In the genomic region with DNA sequence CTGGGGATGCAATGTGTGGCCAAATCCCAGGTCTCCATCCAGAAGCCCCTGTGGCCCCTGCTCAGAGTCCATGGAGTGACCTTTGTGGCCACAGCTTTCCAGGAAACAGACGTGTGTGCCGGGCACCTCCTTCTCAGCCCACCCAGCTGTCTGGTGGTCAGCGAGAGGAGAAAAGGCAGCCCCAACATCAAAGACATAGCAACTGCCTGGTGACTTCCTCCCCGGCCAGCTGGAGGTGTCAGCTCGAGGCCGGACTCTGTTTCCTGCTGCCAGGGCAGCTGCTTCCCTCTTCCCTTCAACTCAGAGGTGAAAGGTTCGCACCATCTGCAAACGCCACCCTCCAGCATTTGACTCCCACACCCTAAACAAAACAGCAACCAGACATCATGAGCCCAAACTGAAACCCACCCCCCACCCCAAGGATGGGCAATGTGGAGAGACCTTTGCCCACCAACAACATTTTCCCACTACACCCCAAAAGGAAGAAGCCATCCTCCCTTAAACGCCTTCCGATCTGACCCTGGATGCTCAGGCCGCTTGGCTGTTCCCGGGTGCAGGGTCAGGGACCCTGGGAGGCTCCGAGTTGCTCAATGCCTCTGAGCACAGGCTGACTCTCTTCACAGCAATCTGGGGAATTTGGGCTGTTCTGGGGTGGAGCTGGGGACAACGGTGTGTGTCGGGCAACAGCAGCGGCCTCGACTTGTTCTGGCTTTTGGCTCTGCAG, we compare ENCODE assay signal across 1 cellular context.
A peak's percentile ranks its signal among the peaks of the same experiment; 100 is the strongest.
TF ChIP-seq lines count a peak whose summit lies in the region.

No MANE protein-coding gene starts in this region.

TF ChIP-seq in HepG2, 621 proteins besides CTCF, POLR2A, EP300 and RAD21 (continued from another document and continues in another):
- TF ChIP-seq SUZ12 (IDR thresholded peaks at IDR 0.05; ENCODE audit: low read depth, low read length): no peak
- no peak for TF ChIP-seq CCDC6 (CRISPR knock-in tag; IDR thresholded peaks at IDR 0.05)
- 0 out of 2 replicates have a peak, but pooled peaks have one; percentile 49 for TF ChIP-seq ZNF598 (CRISPR knock-in tag; IDR thresholded peaks at IDR 0.05; ENCODE audit: borderline replicate concordance)
- TF ChIP-seq IRF9 (CRISPR knock-in tag; IDR thresholded peaks at IDR 0.05; ENCODE audit: borderline replicate concordance): no peak
- no peak for TF ChIP-seq ZNF558 (CRISPR knock-in tag; IDR thresholded peaks at IDR 0.05; ENCODE audit: borderline replicate concordance)
- no peak for TF ChIP-seq ZNF124 (CRISPR knock-in tag; IDR thresholded peaks at IDR 0.05)
- TF ChIP-seq, protein P1, sequence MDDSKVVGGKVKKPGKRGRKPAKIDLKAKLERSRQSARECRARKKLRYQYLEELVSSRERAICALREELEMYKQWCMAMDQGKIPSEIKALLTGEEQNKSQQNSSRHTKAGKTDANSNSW (CRISPR knock-in tag; IDR thresholded peaks at IDR 0.05; ENCODE audit: borderline replicate concordance): no peak
- TF ChIP-seq CEBPB (IDR thresholded peaks at IDR 0.05; ENCODE audit: borderline replicate concordance, low read depth, low read length): peak; percentile 88
- TF ChIP-seq TFDP1 (CRISPR knock-in tag; IDR thresholded peaks at IDR 0.05; ENCODE audit: borderline replicate concordance): no peak
- TF ChIP-seq, protein P2, sequence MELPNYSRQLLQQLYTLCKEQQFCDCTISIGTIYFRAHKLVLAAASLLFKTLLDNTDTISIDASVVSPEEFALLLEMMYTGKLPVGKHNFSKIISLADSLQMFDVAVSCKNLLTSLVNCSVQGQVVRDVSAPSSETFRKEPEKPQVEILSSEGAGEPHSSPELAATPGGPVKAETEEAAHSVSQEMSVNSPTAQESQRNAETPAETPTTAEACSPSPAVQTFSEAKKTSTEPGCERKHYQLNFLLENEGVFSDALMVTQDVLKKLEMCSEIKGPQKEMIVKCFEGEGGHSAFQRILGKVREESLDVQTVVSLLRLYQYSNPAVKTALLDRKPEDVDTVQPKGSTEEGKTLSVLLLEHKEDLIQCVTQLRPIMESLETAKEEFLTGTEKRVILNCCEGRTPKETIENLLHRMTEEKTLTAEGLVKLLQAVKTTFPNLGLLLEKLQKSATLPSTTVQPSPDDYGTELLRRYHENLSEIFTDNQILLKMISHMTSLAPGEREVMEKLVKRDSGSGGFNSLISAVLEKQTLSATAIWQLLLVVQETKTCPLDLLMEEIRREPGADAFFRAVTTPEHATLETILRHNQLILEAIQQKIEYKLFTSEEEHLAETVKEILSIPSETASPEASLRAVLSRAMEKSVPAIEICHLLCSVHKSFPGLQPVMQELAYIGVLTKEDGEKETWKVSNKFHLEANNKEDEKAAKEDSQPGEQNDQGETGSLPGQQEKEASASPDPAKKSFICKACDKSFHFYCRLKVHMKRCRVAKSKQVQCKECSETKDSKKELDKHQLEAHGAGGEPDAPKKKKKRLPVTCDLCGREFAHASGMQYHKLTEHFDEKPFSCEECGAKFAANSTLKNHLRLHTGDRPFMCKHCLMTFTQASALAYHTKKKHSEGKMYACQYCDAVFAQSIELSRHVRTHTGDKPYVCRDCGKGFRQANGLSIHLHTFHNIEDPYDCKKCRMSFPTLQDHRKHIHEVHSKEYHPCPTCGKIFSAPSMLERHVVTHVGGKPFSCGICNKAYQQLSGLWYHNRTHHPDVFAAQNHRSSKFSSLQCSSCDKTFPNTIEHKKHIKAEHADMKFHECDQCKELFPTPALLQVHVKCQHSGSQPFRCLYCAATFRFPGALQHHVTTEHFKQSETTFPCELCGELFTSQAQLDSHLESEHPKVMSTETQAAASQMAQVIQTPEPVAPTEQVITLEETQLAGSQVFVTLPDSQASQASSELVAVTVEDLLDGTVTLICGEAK (IDR thresholded peaks at IDR 0.05): no peak
- TF ChIP-seq, protein P2 (CRISPR knock-in tag; IDR thresholded peaks at IDR 0.05): peak; percentile 37; the same call in 1 of the 2 replicates
- TF ChIP-seq ZNF235 (CRISPR knock-in tag; IDR thresholded peaks at IDR 0.05; ENCODE audit: borderline replicate concordance): no peak
- peak; percentile 55; the same call in 1 of the 2 replicates for TF ChIP-seq SP4 (CRISPR knock-in tag; IDR thresholded peaks at IDR 0.05)
- TF ChIP-seq ZNF335 (CRISPR knock-in tag; IDR thresholded peaks at IDR 0.05): no peak
- TF ChIP-seq, protein P3, sequence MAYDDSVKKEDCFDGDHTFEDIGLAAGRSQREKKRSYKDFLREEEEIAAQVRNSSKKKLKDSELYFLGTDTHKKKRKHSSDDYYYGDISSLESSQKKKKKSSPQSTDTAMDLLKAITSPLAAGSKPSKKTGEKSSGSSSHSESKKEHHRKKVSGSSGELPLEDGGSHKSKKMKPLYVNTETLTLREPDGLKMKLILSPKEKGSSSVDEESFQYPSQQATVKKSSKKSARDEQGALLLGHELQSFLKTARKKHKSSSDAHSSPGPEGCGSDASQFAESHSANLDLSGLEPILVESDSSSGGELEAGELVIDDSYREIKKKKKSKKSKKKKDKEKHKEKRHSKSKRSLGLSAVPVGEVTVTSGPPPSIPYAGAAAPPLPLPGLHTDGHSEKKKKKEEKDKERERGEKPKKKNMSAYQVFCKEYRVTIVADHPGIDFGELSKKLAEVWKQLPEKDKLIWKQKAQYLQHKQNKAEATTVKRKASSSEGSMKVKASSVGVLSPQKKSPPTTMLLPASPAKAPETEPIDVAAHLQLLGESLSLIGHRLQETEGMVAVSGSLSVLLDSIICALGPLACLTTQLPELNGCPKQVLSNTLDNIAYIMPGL (CRISPR knock-in tag; IDR thresholded peaks at IDR 0.05; ENCODE audit: borderline replicate concordance in 1 of 2, low read depth in 1 of 2): no peak
- TF ChIP-seq EHMT2 (IDR thresholded peaks at IDR 0.05; ENCODE audit: borderline replicate concordance, low read depth, low read length): no peak
- peak; percentile 43; the same call in 1 of the 2 replicates for TF ChIP-seq ZNF670 (CRISPR knock-in tag; IDR thresholded peaks at IDR 0.05; ENCODE audit: borderline replicate concordance)
- peak; percentile 77 for TF ChIP-seq SOX5 (CRISPR knock-in tag; IDR thresholded peaks at IDR 0.05; ENCODE audit: borderline replicate concordance)
- no peak for TF ChIP-seq ZNF644 (CRISPR knock-in tag; IDR thresholded peaks at IDR 0.05; ENCODE audit: low read depth)
- TF ChIP-seq ZNF850 (CRISPR knock-in tag; conservative IDR thresholded peaks at IDR 0.05): no peak
- no peak for TF ChIP-seq HOXA5 (CRISPR knock-in tag; IDR thresholded peaks at IDR 0.05)
- TF ChIP-seq ZNF350 (CRISPR knock-in tag; IDR thresholded peaks at IDR 0.05; ENCODE audit: borderline replicate concordance, low read depth): peak; percentile 47; the same call in 1 of the 2 replicates
- TF ChIP-seq SRF (IDR thresholded peaks at IDR 0.05; ENCODE audit: low read depth, low read length): no peak
- TF ChIP-seq AGO2 (optimal IDR thresholded peaks at IDR 0.05; ENCODE audit: low read depth, low read length): no peak
- TF ChIP-seq PPARG (CRISPR knock-in tag; conservative IDR thresholded peaks at IDR 0.05): peak; percentile 69; the same call in 1 of the 2 replicates
- peak; percentile 59; the same call in 1 of the 2 replicates for TF ChIP-seq ATF3 (CRISPR knock-in tag; IDR thresholded peaks at IDR 0.05)
- TF ChIP-seq KDM4B (CRISPR knock-in tag; IDR thresholded peaks at IDR 0.05): no peak
- no peak for TF ChIP-seq ZBTB3 (CRISPR knock-in tag; IDR thresholded peaks at IDR 0.05; ENCODE audit: borderline replicate concordance, low read depth)
- no peak for TF ChIP-seq ZNF646 (CRISPR knock-in tag; IDR thresholded peaks at IDR 0.05)
- TF ChIP-seq NRL (CRISPR knock-in tag; IDR thresholded peaks at IDR 0.05; ENCODE audit: borderline replicate concordance): no peak; the same call in 1 of the 2 replicates
- TF ChIP-seq, protein P4, sequence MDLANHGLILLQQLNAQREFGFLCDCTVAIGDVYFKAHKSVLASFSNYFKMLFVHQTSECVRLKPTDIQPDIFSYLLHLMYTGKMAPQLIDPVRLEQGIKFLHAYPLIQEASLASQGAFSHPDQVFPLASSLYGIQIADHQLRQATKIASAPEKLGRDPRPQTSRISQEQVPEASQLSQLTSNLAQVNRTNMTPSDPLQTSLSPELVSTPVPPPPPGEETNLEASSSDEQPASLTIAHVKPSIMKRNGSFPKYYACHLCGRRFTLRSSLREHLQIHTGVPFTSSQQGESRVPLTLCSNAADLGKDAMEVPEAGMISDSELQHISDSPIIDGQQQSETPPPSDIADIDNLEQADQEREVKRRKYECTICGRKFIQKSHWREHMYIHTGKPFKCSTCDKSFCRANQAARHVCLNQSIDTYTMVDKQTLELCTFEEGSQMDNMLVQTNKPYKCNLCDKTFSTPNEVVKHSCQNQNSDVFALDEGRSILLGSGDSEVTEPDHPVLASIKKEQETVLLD (CRISPR knock-in tag; IDR thresholded peaks at IDR 0.05; ENCODE audit: low read depth): no peak
